ENCODE assay signal across 29 cellular contexts in genomic region chr5:91010090-91010489, GRCh38.
"Had no signal": no experiment of that assay in that cellular context is flagged by ENCODE, and none has a peak within 500 bp of the region (broad histone marks: within the 10 kb centered on the region; RNA-seq: fewer than 3 reads in every experiment).

No MANE protein-coding gene starts in this region.

- H3K36me3 ChIP-seq: left lung, pancreas, prostate gland, spleen, suprapubic skin, thoracic aorta, tibial artery, vagina had no signal

- H3K9me3 ChIP-seq: mucosa of descending colon, pancreas, prostate gland, suprapubic skin, vagina had no signal

- H3K27ac Mint-ChIP-seq: immature natural killer cell; memory B cell; naive thymus-derived CD4-positive, alpha-beta T cell; natural killer cell treated with Interleukin-12 subunit alpha and Interleukin-12 subunit beta and Interleukin-15 and Interleukin-18, amount 100 ng/mL, for 72 hours; stimulated activated effector memory CD8-positive, alpha-beta T cell treated with anti-CD3 and anti-CD28 coated beads, Interleukin-12 subunit alpha, Interleukin-12 subunit beta, amount 100 ng/mL, for 72 hours; stimulated activated naive CD8-positive, alpha-beta T cell treated with anti-CD3 and anti-CD28 coated beads, Interleukin-15, Interleukin-2, amounts not matched to agents 100 ng/mL and 50 ng/mL, for 24 hours; type B pancreatic cell had no signal

- H3K27ac ChIP-seq: left lung, pancreas, prostate gland, spleen, suprapubic skin, thoracic aorta, tibial artery, vagina had no signal

- H3K27me3 Mint-ChIP-seq: type B pancreatic cell had no signal

- ATAC-seq: left colon; left lung; mucosa of descending colon; naive thymus-derived CD4-positive, alpha-beta T cell; natural killer cell treated with Interleukin-12 subunit alpha and Interleukin-12 subunit beta and Interleukin-15 and Interleukin-18, amount 100 ng/mL, for 72 hours; pancreas; right cardiac atrium; sciatic nerve; stimulated activated effector memory CD8-positive, alpha-beta T cell treated with anti-CD3 and anti-CD28 coated beads, Interleukin-12 subunit alpha, Interleukin-12 subunit beta, amount 100 ng/mL, for 72 hours had no signal

- DNase-seq: hypothalamus; immature natural killer cell; kidney; left colon; left lung; midbrain; mucosa of descending colon; naive thymus-derived CD4-positive, alpha-beta T cell; nucleus accumbens; pancreas; posterior cingulate gyrus; retina; right cardiac atrium; small intestine; spleen; stimulated activated CD4-positive, alpha-beta T cell treated with anti-CD3 and anti-CD28 coated beads, Interleukin-4, amount 100 ng/mL, for 24 hours; stimulated activated naive CD4-positive, alpha-beta T cell; tibial artery had no signal

- H3K9me3 Mint-ChIP-seq: stimulated activated effector memory CD8-positive, alpha-beta T cell treated with anti-CD3 and anti-CD28 coated beads, Interleukin-12 subunit alpha, Interleukin-12 subunit beta, amount 100 ng/mL, for 72 hours had no signal

- H3K27me3 ChIP-seq: left lung, pancreas, spleen, suprapubic skin, tibial artery, vagina had no signal

- H3K4me1 ChIP-seq: left lung, prostate gland, spleen, suprapubic skin, tibial artery, vagina had no signal

- H3K4me1 Mint-ChIP-seq: immature natural killer cell; memory B cell; stimulated activated effector memory CD8-positive, alpha-beta T cell treated with anti-CD3 and anti-CD28 coated beads, Interleukin-12 subunit alpha, Interleukin-12 subunit beta, amount 100 ng/mL, for 72 hours had no signal

- H3K4me3 Mint-ChIP-seq: immature natural killer cell; memory B cell; naive thymus-derived CD4-positive, alpha-beta T cell; natural killer cell treated with Interleukin-12 subunit alpha and Interleukin-12 subunit beta and Interleukin-15 and Interleukin-18, amount 100 ng/mL, for 72 hours; neural crest cell; stimulated activated effector memory CD8-positive, alpha-beta T cell treated with anti-CD3 and anti-CD28 coated beads, Interleukin-12 subunit alpha, Interleukin-12 subunit beta, amount 100 ng/mL, for 72 hours; stimulated activated naive CD8-positive, alpha-beta T cell treated with anti-CD3 and anti-CD28 coated beads, Interleukin-15, Interleukin-2, amounts not matched to agents 100 ng/mL and 50 ng/mL, for 24 hours; type B pancreatic cell had no signal

- H3K36me3 Mint-ChIP-seq: immature natural killer cell; memory B cell; naive thymus-derived CD4-positive, alpha-beta T cell; stimulated activated effector memory CD8-positive, alpha-beta T cell treated with anti-CD3 and anti-CD28 coated beads, Interleukin-12 subunit alpha, Interleukin-12 subunit beta, amount 100 ng/mL, for 72 hours had no signal

- H3K4me3 ChIP-seq: left lung, mucosa of descending colon, pancreas, prostate gland, spleen, suprapubic skin, thoracic aorta, tibial artery, vagina had no signal
